In the genomic region with DNA sequence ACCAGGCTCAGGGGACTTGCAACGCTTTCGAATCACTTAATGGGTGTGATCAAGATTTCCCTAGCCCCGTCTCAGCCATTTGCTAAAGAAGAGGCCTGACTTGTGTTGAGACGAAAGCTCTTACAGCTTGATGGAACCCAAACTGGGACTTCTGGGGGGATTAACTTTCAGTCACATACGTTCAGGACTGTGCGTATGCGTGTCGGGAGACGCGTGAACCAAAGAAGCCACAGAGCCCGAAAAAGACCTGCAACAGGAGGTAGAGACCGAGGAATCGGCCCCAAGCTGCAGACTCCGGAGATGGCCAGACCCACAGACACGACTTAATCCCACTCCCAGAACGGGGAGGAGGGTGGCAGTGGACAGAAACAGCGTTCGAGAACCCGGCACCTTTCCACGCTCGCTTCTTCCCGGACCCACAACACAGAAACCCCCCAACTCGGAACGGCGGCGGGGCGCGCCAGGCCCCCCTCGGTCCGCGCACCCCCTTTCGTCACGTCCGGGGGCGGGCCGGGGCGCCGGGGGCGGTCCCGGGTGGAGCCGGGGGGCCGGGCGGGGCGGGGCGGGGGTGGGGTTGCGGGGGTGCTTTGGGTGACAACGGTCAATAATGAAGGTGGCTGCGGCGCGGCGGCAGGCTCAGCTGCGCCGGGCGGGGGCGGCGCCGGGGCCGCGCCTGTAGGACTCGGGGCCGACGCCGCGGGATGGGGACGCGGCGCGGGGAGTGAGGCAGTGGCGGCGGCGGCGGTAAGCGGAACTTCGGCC, we compare ENCODE assay signal across 8 cellular contexts. TPM values are rescaled to one million over a fixed set of nuclear protein-coding genes. Genes with fewer than 3 reads are reported as not detected.
DNase-seq lines count a peak whose midpoint lies in the region; FAIRE-seq and TF ChIP-seq lines count a peak whose summit lies in the region.

A gene (plus strand): TSS at position 604 of the 762 bp plus-strand sequence. CDS start 256 bp downstream, outside the sequence.

- H3K4me2 ChIP-seq in SK-N-SH = peak within 1 kb of the TSS; percentile 84

- POLR2A ChIA-PET in SK-N-SH (lab: Yijun Ruan, JAX) = no interaction called here

- H3K9me3 ChIP-seq in SK-N-SH = no peaks in the 10 kb centered on the region

- H3F3A ChIP-seq in SK-N-SH (replicated peaks; ENCODE audit: insufficient read depth) = peaks cover 2% of the 10 kb centered on the region

- H3K4me1 ChIP-seq in SK-N-SH (ENCODE audit: control insufficient read depth in 1 of 2, insufficient read depth in 2 of 2, low read depth in 1 of 2, low read length in 1 of 2) = peaks cover 8 to 17% of the 10 kb centered on the region in 2 experiments

- H3K79me2 ChIP-seq in SK-N-SH (ENCODE audit: insufficient read depth) = peaks cover 43% of the 10 kb centered on the region

- H3K36me3 ChIP-seq in SK-N-SH (replicated peaks in 1 of 2; ENCODE audit: control insufficient read depth in 1 of 2, insufficient read depth in 2 of 2, low read length in 1 of 2) = no peaks in the 10 kb centered on the region

- peak within 1 kb of the TSS; percentile 75 to 90 for H3K4me3 ChIP-seq in SK-N-SH (ENCODE audit: low read depth in 2 of 2, low read length in 1 of 2)

- TF ChIP-seq RAD21 in SK-N-SH (IDR thresholded peaks at IDR 0.05; ENCODE audit: low read length) = no peak

- no peak for TF ChIP-seq EP300 in SK-N-SH (IDR thresholded peaks at IDR 0.05; ENCODE audit: borderline replicate concordance in 1 of 2, low read depth in 1 of 2, low read length in 1 of 2)

- H4K20me1 ChIP-seq in SK-N-SH (ENCODE audit: insufficient read depth) = peaks cover 28% of the 10 kb centered on the region; the same call in 1 of the 2 replicates

- peak within 1 kb of the TSS; percentile 80 to 92 for H3K27ac ChIP-seq in SK-N-SH (ENCODE audit: low read depth in 2 of 2, low read length in 1 of 2)

- CTCF ChIA-PET in SK-N-SH (lab: Yijun Ruan, JAX) = interaction anchor here (0.7 to 3.9 kb wide), 5 partner anchors 10 to 83 kb away, joined by 3 to 14 read pairs (median 3); no protein-coding TSS in a partner anchor

- H3K27me3 ChIP-seq in SK-N-SH (ENCODE audit: insufficient read depth) = no peaks in the 10 kb centered on the region

- TF ChIP-seq CTCF in SK-N-SH (IDR thresholded peaks at IDR 0.05) = no peak

- H2AFZ ChIP-seq in SK-N-SH (ENCODE audit: low read depth) = peak within 1 kb of the TSS; percentile 95

- 3% methylated on average over 30 of the region's 74 CpGs for WGBS in SK-N-SH (ENCODE audit: low lambda C conversion rate)

- H3K9me2 ChIP-seq in SK-N-SH = no peaks in the 10 kb centered on the region

- TF ChIP-seq POLR2A in H54 (IDR thresholded peaks at IDR 0.05; ENCODE audit: low read depth, low read length) = peak; percentile 72

- DNase-seq in GF-D8 (lab: John Stamatoyannopoulos, UW) (peak; percentile 67), H54 (ENCODE audit: insufficient read length, low spot score) (peak; percentile 63), M059J (ENCODE audit: low read depth) (peak; percentile 66), SK-N-SH (peak; percentile 96), globus pallidus (ENCODE audit: low spot score) (peak; percentile 78), occipital lobe (lab: John Stamatoyannopoulos, UW) (peak; percentile 77), superior temporal gyrus (ENCODE audit: extremely low spot score) (peak; percentile 78)
- DNase-seq in activated naive CD4-positive, alpha-beta T cell treated with anti-CD3 and anti-CD28 coated beads, Interleukin-2, amount 50 U/mL, for 16 hours = peak; percentile 78

- H3K9ac ChIP-seq in SK-N-SH = peak within 1 kb of the TSS; percentile 86

- FAIRE-seq in H54 (lab: Jason Lieb, UNC) = peak; percentile 80

TF ChIP-seq in SK-N-SH, 30 proteins besides CTCF, POLR2A, EP300 and RAD21:
- TF ChIP-seq NRF1 (IDR thresholded peaks at IDR 0.05; ENCODE audit: low read depth, low read length) (peak; percentile 4; the same call in 1 of the 2 replicates), SMC3 (IDR thresholded peaks at IDR 0.05; ENCODE audit: low read depth, low read length) (no peak), YY1 (IDR thresholded peaks at IDR 0.05; ENCODE audit: low read depth) (no peak), EZH2phosphoT487 (IDR thresholded peaks at IDR 0.05; ENCODE audit: borderline replicate concordance, low read depth) (no peak), TCF12 (IDR thresholded peaks at IDR 0.05) (no peak), SIN3A (IDR thresholded peaks at IDR 0.05; ENCODE audit: borderline replicate concordance, low read depth, low read length) (0 out of 2 replicates have a peak, but pooled peaks have one; percentile 25), TAF1 (IDR thresholded peaks at IDR 0.05; ENCODE audit: borderline replicate concordance, low read depth, low read length) (peak; percentile 58), FOXM1 (IDR thresholded peaks at IDR 0.05; ENCODE audit: low read depth) (no peak), GATA2 (CRISPR knock-in tag; IDR thresholded peaks at IDR 0.05) (no peak), MXI1 (IDR thresholded peaks at IDR 0.05; ENCODE audit: low read depth, low read length) (peak; percentile 41; the same call in 1 of the 2 replicates), GABPA (IDR thresholded peaks at IDR 0.05; ENCODE audit: low read depth) (peak; percentile 67), POLR2AphosphoS5 (IDR thresholded peaks at IDR 0.05; ENCODE audit: low read depth, low read length) (peak; percentile 91), FOSL2 (IDR thresholded peaks at IDR 0.05; ENCODE audit: borderline replicate concordance, low read depth) (no peak), TEAD4 (IDR thresholded peaks at IDR 0.05; ENCODE audit: borderline replicate concordance, insufficient read depth) (no peak)
- TF ChIP-seq, protein P1, sequence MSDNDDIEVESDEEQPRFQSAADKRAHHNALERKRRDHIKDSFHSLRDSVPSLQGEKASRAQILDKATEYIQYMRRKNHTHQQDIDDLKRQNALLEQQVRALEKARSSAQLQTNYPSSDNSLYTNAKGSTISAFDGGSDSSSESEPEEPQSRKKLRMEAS (IDR thresholded peaks at IDR 0.05; ENCODE audit: low read depth) = peak; percentile 27; the same call in 1 of the 2 replicates
- TF ChIP-seq, protein P2, sequence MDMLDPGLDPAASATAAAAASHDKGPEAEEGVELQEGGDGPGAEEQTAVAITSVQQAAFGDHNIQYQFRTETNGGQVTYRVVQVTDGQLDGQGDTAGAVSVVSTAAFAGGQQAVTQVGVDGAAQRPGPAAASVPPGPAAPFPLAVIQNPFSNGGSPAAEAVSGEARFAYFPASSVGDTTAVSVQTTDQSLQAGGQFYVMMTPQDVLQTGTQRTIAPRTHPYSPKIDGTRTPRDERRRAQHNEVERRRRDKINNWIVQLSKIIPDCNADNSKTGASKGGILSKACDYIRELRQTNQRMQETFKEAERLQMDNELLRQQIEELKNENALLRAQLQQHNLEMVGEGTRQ (IDR thresholded peaks at IDR 0.05; ENCODE audit: borderline replicate concordance, low read depth, low read length) = no peak
- TF ChIP-seq, protein P3, sequence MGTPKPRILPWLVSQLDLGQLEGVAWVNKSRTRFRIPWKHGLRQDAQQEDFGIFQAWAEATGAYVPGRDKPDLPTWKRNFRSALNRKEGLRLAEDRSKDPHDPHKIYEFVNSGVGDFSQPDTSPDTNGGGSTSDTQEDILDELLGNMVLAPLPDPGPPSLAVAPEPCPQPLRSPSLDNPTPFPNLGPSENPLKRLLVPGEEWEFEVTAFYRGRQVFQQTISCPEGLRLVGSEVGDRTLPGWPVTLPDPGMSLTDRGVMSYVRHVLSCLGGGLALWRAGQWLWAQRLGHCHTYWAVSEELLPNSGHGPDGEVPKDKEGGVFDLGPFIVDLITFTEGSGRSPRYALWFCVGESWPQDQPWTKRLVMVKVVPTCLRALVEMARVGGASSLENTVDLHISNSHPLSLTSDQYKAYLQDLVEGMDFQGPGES (IDR thresholded peaks at IDR 0.05; ENCODE audit: low read depth, low read length) = no peak
- TF ChIP-seq, protein P4, sequence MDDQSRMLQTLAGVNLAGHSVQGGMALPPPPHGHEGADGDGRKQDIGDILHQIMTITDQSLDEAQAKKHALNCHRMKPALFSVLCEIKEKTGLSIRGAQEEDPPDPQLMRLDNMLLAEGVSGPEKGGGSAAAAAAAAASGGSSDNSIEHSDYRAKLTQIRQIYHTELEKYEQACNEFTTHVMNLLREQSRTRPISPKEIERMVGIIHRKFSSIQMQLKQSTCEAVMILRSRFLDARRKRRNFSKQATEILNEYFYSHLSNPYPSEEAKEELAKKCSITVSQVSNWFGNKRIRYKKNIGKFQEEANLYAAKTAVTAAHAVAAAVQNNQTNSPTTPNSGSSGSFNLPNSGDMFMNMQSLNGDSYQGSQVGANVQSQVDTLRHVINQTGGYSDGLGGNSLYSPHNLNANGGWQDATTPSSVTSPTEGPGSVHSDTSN (IDR thresholded peaks at IDR 0.05) = no peak

RNA-seq across cellular contexts. Expression of the gene that starts here (rescaled TPM):
- 33.9 and 47.8 TPM in 2 replicates for total RNA-seq in M059J (2014; rRNA removed; shearing (Covaris generic))
- 8.7 and 11.1 TPM in 2 replicates for polyA plus RNA-seq in SK-N-SH (2012; rRNA removed)
- polyA plus RNA-seq in SK-N-SH (2012; cell fraction: cytosol; rRNA removed) = 13.5 and 16.8 TPM in 2 replicates
- polyA plus RNA-seq in SK-N-SH (2012; cell fraction: nucleus; rRNA removed) = 8.2 and 15.7 TPM in 2 replicates
- 117 TPM for total RNA-seq in occipital lobe

Comparison
In these comparisons a context has a peak if more than half of its experiments do, and no peak if none do; other contexts are left out.
1. Peak in every context shown above with its lines: DNase-seq, H3K4me3 ChIP-seq and H3K27ac ChIP-seq.